In genomic region chr3:168495932-168496331, GRCh38 we compare ENCODE assay signal across 23 cellular contexts.
DNase-seq lines count a peak whose midpoint lies in the region; ATAC-seq, FAIRE-seq and TF ChIP-seq lines count a peak whose summit lies in the region.
"Had no signal": no experiment of that assay in that cellular context is flagged by ENCODE, and none has a peak within 500 bp of the region (broad histone marks: within the 10 kb centered on the region; RNA-seq: fewer than 3 reads in every experiment).

No MANE protein-coding gene starts in this region.

- no peaks in the 10 kb centered on the region for H3K27me3 Mint-ChIP-seq in CD4-positive, alpha-beta T cell
- H3K27me3 Mint-ChIP-seq: B cell; CD4-positive, CD25-positive, alpha-beta regulatory T cell; CD8-positive, alpha-beta memory T cell had no signal

- H4K8ac ChIP-seq in mesendoderm (ENCODE audit: low read depth, low read length), result no peak overlapping the region

- no peak overlapping the region for H3K23ac ChIP-seq in mesendoderm (ENCODE audit: low read length)

- H3K4me3 ChIP-seq in HepG2 (replicated peaks in 1 of 3; ENCODE audit: insufficient read depth in 1 of 3, low read depth in 2 of 3, low read length in 3 of 3) (no peak overlapping the region), right lobe of liver (no peak overlapping the region), mesendoderm (ENCODE audit: low read length) (no peak overlapping the region)
- H3K4me3 ChIP-seq: BLaER1, GM23248 had no signal

- DNase-seq in HepG2 (ENCODE audit: low spot score) (no peak), right lobe of liver (no peak), NCI-H146 (lab: John Stamatoyannopoulos, UW) (peak; percentile 81), AG08395 (ENCODE audit: low spot score) (no peak), mesendoderm (no peak)
- no peak for DNase-seq in CD4-positive, alpha-beta T cell
- DNase-seq: 8988T; CD4-positive, CD25-positive, alpha-beta regulatory T cell; CD8-positive, alpha-beta memory T cell; DMS153; DND-41; H7; HCEC 1CT had no signal

- H3K9me3 Mint-ChIP-seq in CD4-positive, alpha-beta T cell, result no peaks in the 10 kb centered on the region

- no peaks in the 10 kb centered on the region for H3K27me3 ChIP-seq in HepG2 (ENCODE audit: control insufficient read depth in 1 of 2, insufficient read depth in 2 of 2, low read length in 2 of 2)
- no peaks in the 10 kb centered on the region for H3K27me3 ChIP-seq in right lobe of liver
- H3K27me3 ChIP-seq in mesendoderm (ENCODE audit: insufficient read depth, low read length, poor library complexity), result no peaks in the 10 kb centered on the region
- H3K27me3 ChIP-seq in CD4-positive, alpha-beta T cell (ENCODE audit: control insufficient read depth, insufficient read depth, low read length), result no peaks in the 10 kb centered on the region
- H3K27me3 ChIP-seq: BLaER1 had no signal

- CTCF ChIA-PET in HepG2 (lab: Yijun Ruan, JAX; ENCODE audit: low intra/inter-chr PET ratio, low total read pairs), result no interaction called here
- CTCF ChIA-PET in CD4-positive, alpha-beta T cell (lab: Charles Lee), result no interaction called here

- no peaks in the 10 kb centered on the region for H3K36me3 Mint-ChIP-seq in CD4-positive, alpha-beta T cell (ENCODE audit: low read depth)
- H3K36me3 Mint-ChIP-seq: CD4-positive, CD25-positive, alpha-beta regulatory T cell; CD8-positive, alpha-beta memory T cell had no signal

- intact Hi-C loops in HepG2 (cut with micrococcal nuclease; ENCODE audit: unreplicated experiment) (no loop called here), right lobe of liver (cut with DNase I) (no loop called here)
- intact Hi-C loops in CD4-positive, alpha-beta T cell (cut with DNase I, micrococcal nuclease), result no loop called here

- H3K79me2 ChIP-seq in HepG2 (ENCODE audit: insufficient read depth, low read length), result no peaks in the 10 kb centered on the region
- H3K79me2 ChIP-seq in mesendoderm (ENCODE audit: control insufficient read depth, insufficient read depth, low read length), result no peaks in the 10 kb centered on the region

- TF ChIP-seq EP300 in HepG2 (IDR thresholded peaks at IDR 0.05; ENCODE audit: low read depth in 2 of 2, low read length in 2 of 2) (no peak), HepG2 (CRISPR knock-in tag; IDR thresholded peaks at IDR 0.05; ENCODE audit: borderline replicate concordance) (no peak)

- H3K36me3 ChIP-seq in HepG2 (replicated peaks in 1 of 2; ENCODE audit: control insufficient read depth in 1 of 2, insufficient read depth in 2 of 2, low read length in 2 of 2), result no peaks in the 10 kb centered on the region
- H3K36me3 ChIP-seq in right lobe of liver, result no peaks in the 10 kb centered on the region
- no peaks in the 10 kb centered on the region for H3K36me3 ChIP-seq in mesendoderm (ENCODE audit: control insufficient read depth, insufficient read depth, low read length)
- H3K36me3 ChIP-seq: BLaER1 had no signal

- FAIRE-seq in HepG2 (lab: Jason Lieb, UNC) (no peak), islet of Langerhans (lab: Jason Lieb, UNC) (peak; percentile 79)
- FAIRE-seq: D721Med, G401.6, GM12892, GM19239, H1 had no signal

- no peaks in the 10 kb centered on the region for H3K4me1 Mint-ChIP-seq in CD4-positive, alpha-beta T cell (ENCODE audit: low read depth)
- H3K4me1 Mint-ChIP-seq: B cell; CD4-positive, CD25-positive, alpha-beta regulatory T cell; CD8-positive, alpha-beta memory T cell had no signal

- no peak for ATAC-seq in HepG2
- ATAC-seq in right lobe of liver, result no peak
- ATAC-seq in CD4-positive, alpha-beta T cell (ENCODE audit: poor library complexity), result no peak

- TF ChIP-seq CTCF in HepG2 (CRISPR knock-in tag; IDR thresholded peaks at IDR 0.05) (no peak), right lobe of liver (IDR thresholded peaks at IDR 0.05) (no peak)
- TF ChIP-seq CTCF in CD4-positive, alpha-beta T cell (IDR thresholded peaks at IDR 0.05), result no peak

- H3K4me2 ChIP-seq in HepG2 (ENCODE audit: low read depth, low read length) (no peak overlapping the region), mesendoderm (ENCODE audit: low read length) (no peak overlapping the region)
- H3K4me2 ChIP-seq: BLaER1 had no signal

- H3K56ac ChIP-seq in mesendoderm (ENCODE audit: low read length), result no peak overlapping the region

- no peak overlapping the region for H2BK5ac ChIP-seq in mesendoderm (ENCODE audit: low read length)

- H3K9me3 ChIP-seq in HepG2 (ENCODE audit: low read length) (no peaks in the 10 kb centered on the region), right lobe of liver (no peaks in the 10 kb centered on the region)
- no peaks in the 10 kb centered on the region for H3K9me3 ChIP-seq in CD4-positive, alpha-beta T cell (ENCODE audit: control insufficient read depth, low read length)
- H3K9me3 ChIP-seq: BLaER1 had no signal

- H2BK15ac ChIP-seq in mesendoderm (replicated peaks; ENCODE audit: low read depth), result no peak overlapping the region

- H3K27ac Mint-ChIP-seq in CD4-positive, alpha-beta T cell, result no peak overlapping the region
- H3K27ac Mint-ChIP-seq: B cell; CD4-positive, CD25-positive, alpha-beta regulatory T cell; CD8-positive, alpha-beta memory T cell had no signal

- no peak overlapping the region for H2AFZ ChIP-seq in HepG2 (ENCODE audit: low read length)
- H2AFZ ChIP-seq: GM23248 had no signal

- POLR2A ChIA-PET in HepG2 (lab: Yijun Ruan, JAX), result no interaction called here
- POLR2A ChIA-PET in CD4-positive, alpha-beta T cell (lab: Charles Lee), result no interaction called here

- H3K79me1 ChIP-seq in mesendoderm (ENCODE audit: low read length), result no peaks in the 10 kb centered on the region

- no peak overlapping the region for H2AK5ac ChIP-seq in mesendoderm (ENCODE audit: low read length)

- in situ Hi-C loops in HepG2 (cut with HindIII; ENCODE audit: extremely low pct_ligation_motif_present, low pct_unique_long_range_greater_than_20kb), result no loop called here

- H4K20me1 ChIP-seq in HepG2 (ENCODE audit: insufficient read depth, low read length), result no peaks in the 10 kb centered on the region
- H4K20me1 ChIP-seq: BLaER1 had no signal

- no peak overlapping the region for H3K4ac ChIP-seq in mesendoderm (ENCODE audit: low read depth, low read length)

- H3K9ac ChIP-seq in HepG2 (ENCODE audit: insufficient read depth, low read depth, low read length) (no peak overlapping the region), mesendoderm (ENCODE audit: low read length) (no peak overlapping the region)
- H3K9ac ChIP-seq: BLaER1, GM23248 had no signal

- TF ChIP-seq POLR2A in HepG2 (IDR thresholded peaks at IDR 0.05; ENCODE audit: insufficient read depth in 1 of 2, low read depth in 2 of 2, low read length in 2 of 2) (no peak), right lobe of liver (IDR thresholded peaks at IDR 0.05) (no peak)

- H4K5ac ChIP-seq in mesendoderm (ENCODE audit: low read length), result no peak overlapping the region

- no peaks in the 10 kb centered on the region for H3K4me1 ChIP-seq in HepG2 (ENCODE audit: insufficient read depth, low read length)
- H3K4me1 ChIP-seq in right lobe of liver, result no peaks in the 10 kb centered on the region
- peaks cover 2% of the 10 kb centered on the region for H3K4me1 ChIP-seq in mesendoderm (ENCODE audit: control insufficient read depth, low read depth, low read length)
- H3K4me1 ChIP-seq: BLaER1 had no signal

- no peak overlapping the region for H3K4me3 Mint-ChIP-seq in CD4-positive, alpha-beta T cell
- H3K4me3 Mint-ChIP-seq: B cell; CD4-positive, CD25-positive, alpha-beta regulatory T cell; CD8-positive, alpha-beta memory T cell had no signal

- WGBS in HepG2 (ENCODE audit: low lambda C conversion rate), result 21% methylated on average over 2 of the region's 2 CpGs
- WGBS in right lobe of liver (ENCODE audit: insufficient coverage, low coverage, low lambda C conversion rate, missing lambda C conversion rate), result 71% methylated on average over 2 of the region's 2 CpGs
- no CpG with 5 or more reads among the region's 2 CpGs for WGBS in mesendoderm (ENCODE audit: extremely low coverage, insufficient coverage, low lambda C conversion rate)

- no peak for TF ChIP-seq RAD21 in HepG2 (CRISPR knock-in tag; IDR thresholded peaks at IDR 0.05)

- H3K18ac ChIP-seq in mesendoderm (ENCODE audit: low read length), result no peak overlapping the region

- no peak overlapping the region for H2BK120ac ChIP-seq in mesendoderm (ENCODE audit: low read depth, low read length)

- no TSS peak for BruUV-seq in HepG2 (replicated peaks; lab: Mats Ljungman, UMichigan)

- H3K27ac ChIP-seq in HepG2 (ENCODE audit: extremely low read length, insufficient read depth, low read length) (no peak overlapping the region), right lobe of liver (no peak overlapping the region), mesendoderm (ENCODE audit: low read depth, low read length) (no peak overlapping the region)
- H3K27ac ChIP-seq in CD4-positive, alpha-beta T cell (ENCODE audit: low read depth, low read length), result no peak overlapping the region
- H3K27ac ChIP-seq: BLaER1, C4-2B, GM23248 had no signal

TF ChIP-seq in HepG2, 621 proteins besides CTCF, POLR2A, EP300 and RAD21:
- TF ChIP-seq MAFK (conservative IDR thresholded peaks at IDR 0.05 in 1 of 2, IDR thresholded peaks at IDR 0.05 in 1 of 2; ENCODE audit: low read length in 2 of 2), result peak; percentile 77 to 87
- peak; percentile 85 for TF ChIP-seq MAFF (IDR thresholded peaks at IDR 0.05; ENCODE audit: low read depth, low read length)
- TF ChIP-seq SIX4 (CRISPR knock-in tag; IDR thresholded peaks at IDR 0.05), result no peak
